In genomic region chr4:173005912-173006633, GRCh38 we compare ENCODE assay signal across 22 cellular contexts.
A peak's percentile ranks its signal among the peaks of the same experiment; 100 is the strongest.
DNase-seq lines count a peak whose midpoint lies in the region; ATAC-seq and TF ChIP-seq lines count a peak whose summit lies in the region.
"Had no signal": no experiment of that assay in that cellular context is flagged by ENCODE, and none has a peak within 500 bp of the region (broad histone marks: within the 10 kb centered on the region; RNA-seq: fewer than 3 reads in every experiment).

No MANE protein-coding gene starts in this region.

- H3K9me3 ChIP-seq in mucosa of descending colon (no peaks in the 10 kb centered on the region), uterus (no peaks in the 10 kb centered on the region)
- H3K9me3 ChIP-seq: heart right ventricle, suprapubic skin had no signal

- no peak for TF ChIP-seq POLR2A in uterus (IDR thresholded peaks at IDR 0.05)

- TF ChIP-seq CTCF in mucosa of descending colon (IDR thresholded peaks at IDR 0.05) (no peak), uterus (IDR thresholded peaks at IDR 0.05) (no peak), brain microvascular endothelial cell (IDR thresholded peaks at IDR 0.05; ENCODE audit: low read depth, low read length, missing control alignments) (no peak)

- no peaks in the 10 kb centered on the region for H3K27me3 ChIP-seq in uterus
- no peaks in the 10 kb centered on the region for H3K27me3 ChIP-seq in brain microvascular endothelial cell (replicated peaks)
- H3K27me3 ChIP-seq: cardiac muscle cell, heart right ventricle, suprapubic skin had no signal

- intact Hi-C loops in mucosa of descending colon (cut with DNase I, micrococcal nuclease): no loop called here
- intact Hi-C loops in uterus (cut with DNase I; ENCODE audit: low total_unique reads): no loop called here

- H3K4me1 ChIP-seq in mucosa of descending colon (ENCODE audit: low read depth) (peaks cover 6% of the 10 kb centered on the region), uterus (no peaks in the 10 kb centered on the region)
- H3K4me1 ChIP-seq: suprapubic skin had no signal

- H3K27ac ChIP-seq in uterus (peak overlapping the region; percentile 36 to 57), brain microvascular endothelial cell (no peak overlapping the region)
- H3K27ac ChIP-seq: cardiac muscle cell, heart right ventricle, suprapubic skin had no signal

- no peaks in the 10 kb centered on the region for H3K36me3 ChIP-seq in mucosa of descending colon (ENCODE audit: low read depth)
- H3K36me3 ChIP-seq in uterus: no peaks in the 10 kb centered on the region
- no peaks in the 10 kb centered on the region for H3K36me3 ChIP-seq in brain microvascular endothelial cell (replicated peaks)
- H3K36me3 ChIP-seq: cardiac muscle cell, heart right ventricle, suprapubic skin had no signal

- ATAC-seq in mucosa of descending colon: peak; percentile 88
- ATAC-seq in GM21786 (IDR thresholded peaks at IDR 0.05; ENCODE audit: unreplicated experiment): no peak
- ATAC-seq: heart right ventricle, right cardiac atrium, SK-N-SH treated with all-trans-retinoic acid at 6 μM for 48 hours had no signal

- DNase-seq in NCI-H82 (lab: John Stamatoyannopoulos, UW) (peak; percentile 39), NCI-H82 treated with DMSO at 0.1 percent for 48 hours (lab: John Stamatoyannopoulos, UW; ENCODE audit: unreplicated experiment) (no peak), NCI-H69 (lab: John Stamatoyannopoulos, UW) (peak; percentile 66), mucosa of descending colon (no peak), uterus (peak in 1 of 2 donors; percentile 29), brain microvascular endothelial cell (no peak), NCI-H1436 treated with DMSO at 0.1 percent for 48 hours (lab: John Stamatoyannopoulos, UW) (no peak)
- DNase-seq: ACHN; activated B cell treated with CpG ODN at 0.5 μM for 24 hours; activated CD4-positive, alpha-beta memory T cell treated with anti-CD3 and anti-CD28 coated beads, Interleukin-2, amount 10 ng/mL, durations not matched to agents 7 days and 5 days; activated gamma-delta T cell treated with Interleukin-2 at 50 U/mL for 16 hours; dermis blood vessel endothelial cell; GF-D8; heart right ventricle; KG1; NCI-H446; nucleus accumbens; right cardiac atrium had no signal

- H3K4me3 ChIP-seq in mucosa of descending colon (no peak overlapping the region), uterus (no peak overlapping the region), brain microvascular endothelial cell (ENCODE audit: low read depth, low read length) (no peak overlapping the region)
- H3K4me3 ChIP-seq: cardiac muscle cell, heart right ventricle, suprapubic skin had no signal

- in situ Hi-C loops in brain microvascular endothelial cell (cut with HindIII; ENCODE audit: low pct_ligation_motif_present, low sequenced_read_pairs): loop anchor here (25.0 kb wide), 1 partner anchor 256 kb away; no protein-coding TSS in a partner anchor

Comparison
In these comparisons a context has a peak if more than half of its experiments do, and no peak if none do; other contexts are left out.
1. DNase-seq: peak in NCI-H82 (single experiment) and NCI-H69 (single experiment); none in NCI-H82 treated with DMSO at 0.1 percent for 48 hours (single experiment), mucosa of descending colon (0 of 3), brain microvascular endothelial cell (single experiment) and NCI-H1436 treated with DMSO at 0.1 percent for 48 hours (single experiment).